Comparison of ENCODE assay signal across 17 cellular contexts in the genomic region with DNA sequence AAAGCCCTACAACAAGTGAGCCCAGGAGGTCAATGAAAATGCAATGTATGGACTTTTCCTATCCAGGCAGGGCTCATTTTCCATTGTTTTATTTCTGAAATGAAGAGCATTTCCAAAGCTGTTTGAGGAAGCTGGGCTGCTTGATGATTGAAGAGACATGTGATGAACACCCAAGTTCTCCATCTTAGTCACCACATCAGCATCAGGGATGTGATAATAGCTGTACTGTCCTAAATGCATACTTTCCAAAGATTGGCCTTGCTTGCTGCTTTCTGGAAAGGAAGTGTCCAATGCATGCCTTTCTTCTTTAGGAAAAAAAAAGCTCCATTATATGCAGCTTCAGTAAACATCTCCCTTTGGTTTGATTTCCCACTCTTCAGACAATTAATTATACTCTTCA.
DNase-seq lines count a peak whose midpoint lies in the region; ATAC-seq and TF ChIP-seq lines count a peak whose summit lies in the region.
"Had no signal": no experiment of that assay in that cellular context is flagged by ENCODE, and none has a peak within 500 bp of the region (broad histone marks: within the 10 kb centered on the region; RNA-seq: fewer than 3 reads in every experiment).

No MANE protein-coding gene starts in this region.

- DNase-seq in DND-41 (peak; percentile 36), MV-4-11 (lab: John Stamatoyannopoulos, UW) (peak; percentile 66), choroid plexus epithelial cell (ENCODE audit: low read depth) (peak; percentile 51), glomerular visceral epithelial cell (ENCODE audit: extremely low spot score) (no peak), thyroid gland (no peak), dorsolateral prefrontal cortex (no peak), NCI-H2171 treated with DMSO at 0.1 percent for 48 hours (lab: John Stamatoyannopoulos, UW) (no peak)
- no peak for DNase-seq in naive thymus-derived CD4-positive, alpha-beta T cell
- DNase-seq: activated CD4-positive, alpha-beta T cell treated with anti-CD3 and anti-CD28 coated beads for 1 hour; Caco-2; GOT3; mucosa of descending colon; NCI-H1417; NCI-H526 treated with DMSO at 0.1 percent for 48 hours had no signal

- peak overlapping the region in 1 of 10 donors; percentile 20 for H3K4me3 Mint-ChIP-seq in naive thymus-derived CD4-positive, alpha-beta T cell

- H3K4me3 ChIP-seq in DND-41 (ENCODE audit: low read depth in 1 of 2, low read length in 2 of 2), result peak overlapping the region in 1 of 2 experiments; percentile 5; a peak in 2 of 4 replicates
- H3K4me3 ChIP-seq in choroid plexus epithelial cell (ENCODE audit: low read depth, low read length), result no peak overlapping the region
- H3K4me3 ChIP-seq in naive thymus-derived CD4-positive, alpha-beta T cell (ENCODE audit: low read length), result no peak overlapping the region
- H3K4me3 ChIP-seq in thyroid gland (replicated peaks in 1 of 3), result no peak overlapping the region
- no peak overlapping the region for H3K4me3 ChIP-seq in dorsolateral prefrontal cortex
- H3K4me3 ChIP-seq: cardiac muscle cell, mucosa of descending colon, SK-N-MC, suprapubic skin had no signal

- no peak overlapping the region for H2AFZ ChIP-seq in DND-41 (ENCODE audit: low read depth, low read length)

- no peaks in the 10 kb centered on the region for H4K20me1 ChIP-seq in DND-41 (ENCODE audit: insufficient read depth, low read length)

- intact Hi-C loops in naive thymus-derived CD4-positive, alpha-beta T cell (cut with micrococcal nuclease), result loop anchor here in 1 of 2 donors (5.0 kb wide), 1 partner anchor 52 kb away; no protein-coding TSS in a partner anchor
- intact Hi-C loops in thyroid gland (cut with DNase I) (no loop called here), dorsolateral prefrontal cortex (cut with DNase I) (no loop called here)

- H3K36me3 Mint-ChIP-seq in naive thymus-derived CD4-positive, alpha-beta T cell, result peaks cover 4 to 25% (median 7%) of the 10 kb centered on the region in 5 donors

- no peaks in the 10 kb centered on the region for H3K36me3 ChIP-seq in DND-41 (ENCODE audit: insufficient read depth, low read length)
- no peaks in the 10 kb centered on the region for H3K36me3 ChIP-seq in naive thymus-derived CD4-positive, alpha-beta T cell (ENCODE audit: control insufficient read depth in 2 of 3, insufficient read depth in 3 of 3, low read length in 3 of 3)
- no peaks in the 10 kb centered on the region for H3K36me3 ChIP-seq in thyroid gland
- H3K36me3 ChIP-seq: cardiac muscle cell, suprapubic skin had no signal

- H3K79me2 ChIP-seq in DND-41 (ENCODE audit: insufficient read depth, low read length), result no peaks in the 10 kb centered on the region

- peaks cover 96% of the 10 kb centered on the region for H3K4me1 ChIP-seq in DND-41 (ENCODE audit: insufficient read depth, low read length)
- peaks cover 0 to 25% of the 10 kb centered on the region in 2 donors for H3K4me1 ChIP-seq in naive thymus-derived CD4-positive, alpha-beta T cell (ENCODE audit: control insufficient read depth in 2 of 2, insufficient read depth in 2 of 2, low read length in 2 of 2)
- no peaks in the 10 kb centered on the region for H3K4me1 ChIP-seq in thyroid gland
- H3K4me1 ChIP-seq: Caco-2, suprapubic skin had no signal

- H3K9me3 ChIP-seq in DND-41 (ENCODE audit: insufficient read depth, low read length, severe bottlenecking) (peaks cover 8% of the 10 kb centered on the region), thyroid gland (no peaks in the 10 kb centered on the region)
- no peaks in the 10 kb centered on the region for H3K9me3 ChIP-seq in naive thymus-derived CD4-positive, alpha-beta T cell (ENCODE audit: control insufficient read depth in 2 of 3, low read length in 3 of 3)
- H3K9me3 ChIP-seq: Caco-2, mucosa of descending colon, suprapubic skin had no signal

- no peak for TF ChIP-seq POLR2A in thyroid gland (IDR thresholded peaks at IDR 0.05)

- TF ChIP-seq CTCF in DND-41 (IDR thresholded peaks at IDR 0.05; ENCODE audit: borderline replicate concordance, extremely low read depth, low read length, poor library complexity, severe bottlenecking) (no peak), choroid plexus epithelial cell (conservative IDR thresholded peaks at IDR 0.05; ENCODE audit: low read depth, low read length) (no peak), thyroid gland (IDR thresholded peaks at IDR 0.05) (no peak), dorsolateral prefrontal cortex (IDR thresholded peaks at IDR 0.05 in 54 of 56, conservative IDR thresholded peaks at IDR 0.05 in 2 of 56; ENCODE audit: low read depth in 1 of 56, partially characterized antibody in 56 of 56) (no peak)

- ATAC-seq in DND-41 (ENCODE audit: insufficient read depth, low read depth), result no peak
- peak; percentile 36 for ATAC-seq in naive thymus-derived CD4-positive, alpha-beta T cell
- ATAC-seq: mucosa of descending colon had no signal

- H3K4me2 ChIP-seq in DND-41 (ENCODE audit: insufficient read depth, low read length), result peak overlapping the region; percentile 46

- H3K4me1 Mint-ChIP-seq in naive thymus-derived CD4-positive, alpha-beta T cell, result peaks cover 33 to 69% (median 52%) of the 10 kb centered on the region in 7 donors

- POLR2A ChIA-PET in naive thymus-derived CD4-positive, alpha-beta T cell (lab: Charles Lee), result interaction anchor here (1.2 to 1.4 kb wide), 2 partner anchors 27 to 29 kb away, joined by 3 read pairs; no protein-coding TSS in a partner anchor

- peaks cover 0 to 5% (median 0%) of the 10 kb centered on the region in 5 donors for H3K27me3 Mint-ChIP-seq in naive thymus-derived CD4-positive, alpha-beta T cell

- peak overlapping the region; percentile 51 for H3K9ac ChIP-seq in DND-41 (ENCODE audit: low read depth, low read length)

- H3K27ac ChIP-seq in DND-41 (ENCODE audit: low read length) (peak overlapping the region; percentile 94), thyroid gland (no peak overlapping the region), dorsolateral prefrontal cortex (peak overlapping the region in 9 of 59 donors; percentile 6 to 66 (median 25))
- H3K27ac ChIP-seq in naive thymus-derived CD4-positive, alpha-beta T cell (ENCODE audit: low read depth, low read length), result no peak overlapping the region
- H3K27ac ChIP-seq: cardiac muscle cell, SK-N-MC, suprapubic skin had no signal

- H3K27me3 ChIP-seq in DND-41 (ENCODE audit: insufficient read depth, low read length, poor library complexity), result no peaks in the 10 kb centered on the region
- no peaks in the 10 kb centered on the region for H3K27me3 ChIP-seq in naive thymus-derived CD4-positive, alpha-beta T cell (ENCODE audit: control insufficient read depth in 2 of 2, insufficient read depth in 2 of 2, low read length in 2 of 2)
- H3K27me3 ChIP-seq in thyroid gland, result no peaks in the 10 kb centered on the region
- H3K27me3 ChIP-seq in dorsolateral prefrontal cortex, result peaks cover 0 to 9% (median 0%) of the 10 kb centered on the region in 45 donors
- H3K27me3 ChIP-seq: suprapubic skin had no signal

- H3K27ac Mint-ChIP-seq in naive thymus-derived CD4-positive, alpha-beta T cell, result peak overlapping the region in 1 of 9 donors; percentile 79

- CTCF ChIA-PET in naive thymus-derived CD4-positive, alpha-beta T cell (lab: Charles Lee), result no interaction called here

- peaks cover 0 to 10% (median 3%) of the 10 kb centered on the region in 11 donors for H3K9me3 Mint-ChIP-seq in naive thymus-derived CD4-positive, alpha-beta T cell

Comparison
In these comparisons a context has a peak if more than half of its experiments do, and no peak if none do; other contexts are left out.
1. DNase-seq: peak in DND-41 (single experiment), MV-4-11 (single experiment) and choroid plexus epithelial cell (single experiment); none in naive thymus-derived CD4-positive, alpha-beta T cell (0 of 9), glomerular visceral epithelial cell (single experiment), thyroid gland (0 of 2), dorsolateral prefrontal cortex (0 of 10) and NCI-H2171 treated with DMSO at 0.1 percent for 48 hours (single experiment).